In the genomic region with DNA sequence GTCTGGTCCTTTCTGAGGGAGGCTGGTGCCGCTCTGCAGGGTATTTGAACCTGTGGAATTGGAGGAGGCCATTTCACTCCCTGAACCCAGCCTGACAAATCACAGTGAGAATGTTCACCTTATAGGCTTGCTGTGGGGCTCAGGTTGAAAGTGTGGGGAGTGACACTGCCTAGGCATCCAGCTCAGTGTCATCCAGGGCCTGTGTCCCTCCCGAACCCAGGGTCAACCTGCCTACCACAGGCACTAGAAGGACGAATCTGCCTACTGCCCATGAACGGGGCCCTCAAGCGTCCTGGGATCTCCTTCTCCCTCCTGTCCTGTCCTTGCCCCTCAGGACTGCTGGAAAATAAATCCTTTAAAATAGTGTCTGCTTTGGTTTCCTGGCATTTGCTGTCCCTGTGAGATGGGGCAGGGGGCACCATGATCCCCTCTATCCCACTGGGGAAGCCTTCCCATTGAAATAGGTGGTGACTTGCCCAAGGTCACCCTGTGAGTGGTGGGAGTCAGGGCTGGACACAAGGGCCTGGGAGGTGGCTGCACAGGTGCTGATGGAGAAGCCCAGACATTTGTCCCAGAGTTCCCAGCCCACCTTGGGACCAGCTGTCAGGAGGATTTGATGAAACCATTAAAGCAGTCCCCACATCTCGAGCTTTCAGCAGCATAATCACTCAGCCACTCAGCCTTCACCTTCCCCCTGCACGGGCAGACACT, we compare ENCODE assay signal across 25 cellular contexts. TPM values are rescaled to one million over a fixed set of nuclear protein-coding genes. Genes with fewer than 3 reads are reported as not detected.
DNase-seq lines count a peak whose midpoint lies in the region; ATAC-seq, FAIRE-seq and TF ChIP-seq lines count a peak whose summit lies in the region.
"Had no signal": no experiment of that assay in that cellular context is flagged by ENCODE, and none has a peak within 500 bp of the region (broad histone marks: within the 10 kb centered on the region; RNA-seq: fewer than 3 reads in every experiment).

No MANE protein-coding gene starts in this region.

- peak overlapping the region; percentile 31 for H3K27ac Mint-ChIP-seq in astrocyte (ENCODE audit: unreplicated experiment)

- H3K9me3 ChIP-seq in astrocyte (ENCODE audit: insufficient read depth, low read depth, low read length) (no peaks in the 10 kb centered on the region), spleen (no peaks in the 10 kb centered on the region)
- H3K9me3 ChIP-seq: BLaER1 had no signal

- FAIRE-seq in astrocyte (lab: Jason Lieb, UNC) = no peak
- FAIRE-seq: A204.1, HTR-8/SVneo had no signal

- H3K9ac ChIP-seq in astrocyte (ENCODE audit: low read length) = no peak overlapping the region
- H3K9ac ChIP-seq: BLaER1 had no signal

- H3K4me3 Mint-ChIP-seq in astrocyte (ENCODE audit: unreplicated experiment) = no peak overlapping the region
- H3K4me3 Mint-ChIP-seq: CD4-positive, alpha-beta memory T cell; IgD-negative memory B cell had no signal

- H3K36me3 ChIP-seq in astrocyte (ENCODE audit: insufficient read depth, low read length) (no peaks in the 10 kb centered on the region), spleen (no peaks in the 10 kb centered on the region)
- H3K36me3 ChIP-seq: BLaER1 had no signal

- no peak overlapping the region for H3K4me3 ChIP-seq in astrocyte (ENCODE audit: insufficient read depth, low read depth, low read length)
- no peak overlapping the region for H3K4me3 ChIP-seq in spleen
- H3K4me3 ChIP-seq: BLaER1 had no signal

- H3K27ac ChIP-seq in astrocyte (ENCODE audit: low read depth, low read length) = no peak overlapping the region
- H3K27ac ChIP-seq in spleen = no peak overlapping the region
- H3K27ac ChIP-seq: BLaER1 had no signal

- H3K4me1 ChIP-seq in astrocyte (ENCODE audit: insufficient read depth, low read length) (no peaks in the 10 kb centered on the region), spleen (no peaks in the 10 kb centered on the region)
- H3K4me1 ChIP-seq: BLaER1 had no signal

- H3K4me1 Mint-ChIP-seq in astrocyte (ENCODE audit: low read depth, unreplicated experiment) = no peaks in the 10 kb centered on the region
- H3K4me1 Mint-ChIP-seq: CD4-positive, alpha-beta memory T cell had no signal

- TF ChIP-seq CTCF in astrocyte (IDR thresholded peaks at IDR 0.05; ENCODE audit: insufficient read depth, low read depth, low read length) (no peak), spleen (IDR thresholded peaks at IDR 0.05 in 8 of 11, conservative IDR thresholded peaks at IDR 0.05 in 3 of 11) (no peak)

- TF ChIP-seq POLR2A in GM19193 (IDR thresholded peaks at IDR 0.05; ENCODE audit: extremely low read depth, insufficient read depth, insufficient read length) (peak; percentile 25), spleen (IDR thresholded peaks at IDR 0.05) (no peak)

- H2AFZ ChIP-seq in astrocyte (ENCODE audit: low read depth, low read length) = no peak overlapping the region

- 72 to 86% (median 76%) methylated on average over 7 of the region's 7 CpGs for WGBS in spleen, 5 donors

- no peak for ATAC-seq in GM18909 (IDR thresholded peaks at IDR 0.05; ENCODE audit: poor library complexity, unreplicated experiment)
- ATAC-seq: PC-3 had no signal

- no peaks in the 10 kb centered on the region for H4K20me1 ChIP-seq in astrocyte (ENCODE audit: insufficient read depth, low read length)
- H4K20me1 ChIP-seq: BLaER1 had no signal

- intact Hi-C loops in spleen (cut with DNase I; ENCODE audit: low total_unique reads) = no loop called here

- peak; percentile 33 for DNase-seq in activated effector memory CD4-positive, alpha-beta T cell treated with anti-CD3 and anti-CD28 coated beads, Interleukin-2, amount 50 U/mL, for 16 hours
- DNase-seq in activated effector memory CD4-positive, alpha-beta T cell treated with Interleukin-2 at 50 U/mL for 16 hours = no peak
- DNase-seq in astrocyte (ENCODE audit: low read depth) (no peak), spleen (peak; percentile 34), NOMO-1 (lab: John Stamatoyannopoulos, UW; ENCODE audit: unreplicated experiment in 2 of 2) (no peak), T-helper 1 cell (no peak)
- DNase-seq: CD4-positive, alpha-beta memory T cell; HCEC 1CT; Karpas-422; MM.1S; NCI-H1092; NCI-H1436 treated with DMSO at 0.1 percent for 48 hours; NCI-H2081; NCI-H2171 treated with DMSO at 0.1 percent for 48 hours; NCI-H446; NCI-H748 treated with DMSO at 0.1 percent for 48 hours; PC-3; RPMI8226; SIG-M5 had no signal

- H3K4me2 ChIP-seq in astrocyte (ENCODE audit: low read length) = no peak overlapping the region
- H3K4me2 ChIP-seq: BLaER1 had no signal

- no peaks in the 10 kb centered on the region for H3K9me3 Mint-ChIP-seq in astrocyte (ENCODE audit: unreplicated experiment)
- H3K9me3 Mint-ChIP-seq: CD4-positive, alpha-beta memory T cell; IgD-negative memory B cell had no signal

- H3K36me3 Mint-ChIP-seq in astrocyte (ENCODE audit: low read depth, unreplicated experiment) = no peaks in the 10 kb centered on the region
- H3K36me3 Mint-ChIP-seq: CD4-positive, alpha-beta memory T cell had no signal

- peaks cover 28% of the 10 kb centered on the region for H3K27me3 Mint-ChIP-seq in astrocyte (ENCODE audit: low read depth, unreplicated experiment)

- no peaks in the 10 kb centered on the region for H3K79me2 ChIP-seq in astrocyte (ENCODE audit: insufficient read depth, low read length)

- H3K27me3 ChIP-seq in astrocyte (ENCODE audit: insufficient read depth, low read length) (peaks cover 16% of the 10 kb centered on the region), spleen (replicated peaks in 1 of 7) (peaks cover 0 to 32% (median 0%) of the 10 kb centered on the region in 7 donors)
- H3K27me3 ChIP-seq: BLaER1 had no signal

RNA-seq across cellular contexts. Expression of a gene that starts 6.3 kb away (rescaled TPM):
- total RNA-seq in astrocyte (9.6 and 12.1 TPM in 2 replicates), spleen (1 to 10 TPM in 5 of 7 donors, under 1 TPM in 2; 0.67 to 7.3 (median 1.6) TPM)
- 1 to 10 TPM in 2 of 3 donors, under 1 TPM in 1; 0.39 to 2.4 (median 1.5) TPM for polyA plus RNA-seq in spleen
- total RNA-seq: CD4-positive, alpha-beta memory T cell; PC-3 had no signal
- polyA plus RNA-seq: CD4-positive, alpha-beta memory T cell; IgD-negative memory B cell had no signal

RNA-seq across cellular contexts. Expression of a gene that starts 7.4 kb away (rescaled TPM):
- total RNA-seq in astrocyte = not detected in 2 replicates
- total RNA-seq in spleen = 1 to 10 TPM in 5 of 7 donors, under 1 TPM in 2; 0.51 to 6.9 (median 1.9) TPM
- 1 to 10 TPM; 1.0 to 1.9 (median 1.6) TPM for polyA plus RNA-seq in spleen
- total RNA-seq: PC-3 had no signal
- polyA plus RNA-seq: CD4-positive, alpha-beta memory T cell had no signal

RNA-seq across cellular contexts. Expression of a gene that starts 38.6 kb away (rescaled TPM):
- total RNA-seq in astrocyte (not detected in 2 replicates), spleen (1 to 10 TPM in 2 of 7 donors, under 1 TPM in 1, not detected in 4; 0.75 to 3.1 (median 1.2) TPM)
- 1 to 10 TPM in 2 of 3 donors, under 1 TPM in 1; 0.29 to 4.0 (median 2.8) TPM for polyA plus RNA-seq in spleen
- total RNA-seq: CD4-positive, alpha-beta memory T cell; PC-3 had no signal
- polyA plus RNA-seq: CD4-positive, alpha-beta memory T cell; IgD-negative memory B cell had no signal

Comparison
In these comparisons a context has a peak if more than half of its experiments do, and no peak if none do; other contexts are left out.
1. DNase-seq: peak in activated effector memory CD4-positive, alpha-beta T cell treated with anti-CD3 and anti-CD28 coated beads, Interleukin-2, amount 50 U/mL, for 16 hours (single experiment) and spleen (single experiment); none in activated effector memory CD4-positive, alpha-beta T cell treated with Interleukin-2 at 50 U/mL for 16 hours (single experiment), astrocyte (single experiment), NOMO-1 (0 of 2) and T-helper 1 cell (0 of 5).